Comparison of ENCODE assay signal across 19 cellular contexts in genomic region chr10:69248117-69248730, GRCh38. TPM values are rescaled to one million over a fixed set of nuclear protein-coding genes. Genes with fewer than 3 reads are reported as not detected.
DNase-seq lines count a peak whose midpoint lies in the region; TF ChIP-seq lines count a peak whose summit lies in the region.
"Had no signal": no experiment of that assay in that cellular context is flagged by ENCODE, and none has a peak within 500 bp of the region (broad histone marks: within the 10 kb centered on the region; RNA-seq: fewer than 3 reads in every experiment).

No MANE protein-coding gene starts in this region.

- TF ChIP-seq CTCF in coronary artery (IDR thresholded peaks at IDR 0.05) (no peak), neural progenitor cell (IDR thresholded peaks at IDR 0.05) (no peak)

- peak; percentile 58 for DNase-seq in activated effector memory CD4-positive, alpha-beta T cell treated with anti-CD3 and anti-CD28 coated beads, Interleukin-2, amount 50 U/mL, for 16 hours
- no peak for DNase-seq in activated effector memory CD4-positive, alpha-beta T cell treated with Interleukin-2 at 50 U/mL for 16 hours
- DNase-seq in coronary artery (ENCODE audit: low spot score) (peak; percentile 47), neural progenitor cell (ENCODE audit: low spot score) (no peak), T-helper 9 cell (no peak), erythroblast (lab: John Stamatoyannopoulos, UW) (no peak)
- DNase-seq in stimulated activated CD4-positive, alpha-beta T cell treated with anti-CD3 and anti-CD28 coated beads, Interleukin-4, amount 100 ng/mL, for 1 hour = no peak
- DNase-seq: CD8-positive, alpha-beta T cell; COR-L47; DMS153; DMS79 treated with DMSO at 0.1 percent for 48 hours; EL; GOT3; HCEC 1CT; HFFc6; IMR-90 had no signal

- H3K27me3 ChIP-seq in neural progenitor cell = no peaks in the 10 kb centered on the region

- H3K4me2 ChIP-seq in neural progenitor cell = no peak overlapping the region

- H3K36me3 ChIP-seq in neural progenitor cell = no peaks in the 10 kb centered on the region

- H3K27ac ChIP-seq in coronary artery (no peak overlapping the region), neural progenitor cell (no peak overlapping the region)
- H3K27ac ChIP-seq: 22Rv1, HL-60 had no signal

- H3K36me3 Mint-ChIP-seq in neural progenitor cell = no peaks in the 10 kb centered on the region
- H3K36me3 Mint-ChIP-seq: CD14-positive monocyte had no signal

- H3K27ac Mint-ChIP-seq in neural progenitor cell = no peak overlapping the region
- H3K27ac Mint-ChIP-seq: CD8-positive, alpha-beta T cell; HFFc6 had no signal

- H3K4me3 ChIP-seq in coronary artery (no peak overlapping the region), neural progenitor cell (no peak overlapping the region)

- TF ChIP-seq POLR2A in erythroblast (IDR thresholded peaks at IDR 0.05; ENCODE audit: low read length) = no peak

- peaks cover 2% of the 10 kb centered on the region for H3K27me3 Mint-ChIP-seq in neural progenitor cell (ENCODE audit: insufficient read depth, low read depth)

- H3F3A ChIP-seq in neural progenitor cell (ENCODE audit: low read depth) = no peaks in the 10 kb centered on the region

- no peak overlapping the region for H3K9ac ChIP-seq in neural progenitor cell

- H3K9me3 ChIP-seq in neural progenitor cell (ENCODE audit: low read depth) = no peaks in the 10 kb centered on the region

- peak overlapping the region; percentile 57 for H2AFZ ChIP-seq in neural progenitor cell (replicated peaks)

- no peaks in the 10 kb centered on the region for H3K79me2 ChIP-seq in neural progenitor cell (ENCODE audit: low read depth)

- no peaks in the 10 kb centered on the region for H4K20me1 ChIP-seq in neural progenitor cell (ENCODE audit: low read depth)

- no peak overlapping the region for H3K4me3 Mint-ChIP-seq in neural progenitor cell
- H3K4me3 Mint-ChIP-seq: CD14-positive monocyte; CD8-positive, alpha-beta T cell; HFFc6 had no signal

- H3K4me1 Mint-ChIP-seq in neural progenitor cell = no peaks in the 10 kb centered on the region

- H3K4me1 ChIP-seq in neural progenitor cell = no peaks in the 10 kb centered on the region

- peaks cover 6% of the 10 kb centered on the region for H3K9me3 Mint-ChIP-seq in neural progenitor cell
- H3K9me3 Mint-ChIP-seq: CD14-positive monocyte; CD8-positive, alpha-beta T cell; HFFc6 had no signal

RNA-seq across cellular contexts. Expression of gene HKDC1, which starts 28.1 kb away (rescaled TPM):
- 0.30 TPM in 1 of 2 replicates, not detected in the other for total RNA-seq in neural progenitor cell (ENCODE audit: low replicate concordance)

RNA-seq across cellular contexts. Expression of gene HK1, which starts 30.1 kb away (rescaled TPM):
- total RNA-seq in neural progenitor cell (ENCODE audit: low replicate concordance) = 30.1 and 45.8 TPM in 2 replicates

Comparison
In these comparisons a context has a peak if more than half of its experiments do, and no peak if none do; other contexts are left out.
1. DNase-seq: peak in activated effector memory CD4-positive, alpha-beta T cell treated with anti-CD3 and anti-CD28 coated beads, Interleukin-2, amount 50 U/mL, for 16 hours (single experiment) and coronary artery (single experiment); none in activated effector memory CD4-positive, alpha-beta T cell treated with Interleukin-2 at 50 U/mL for 16 hours (single experiment), neural progenitor cell (single experiment), T-helper 9 cell (single experiment), stimulated activated CD4-positive, alpha-beta T cell treated with anti-CD3 and anti-CD28 coated beads, Interleukin-4, amount 100 ng/mL, for 1 hour (single experiment) and erythroblast (0 of 2).